ENCODE assay signal across 23 cellular contexts in the genomic region with DNA sequence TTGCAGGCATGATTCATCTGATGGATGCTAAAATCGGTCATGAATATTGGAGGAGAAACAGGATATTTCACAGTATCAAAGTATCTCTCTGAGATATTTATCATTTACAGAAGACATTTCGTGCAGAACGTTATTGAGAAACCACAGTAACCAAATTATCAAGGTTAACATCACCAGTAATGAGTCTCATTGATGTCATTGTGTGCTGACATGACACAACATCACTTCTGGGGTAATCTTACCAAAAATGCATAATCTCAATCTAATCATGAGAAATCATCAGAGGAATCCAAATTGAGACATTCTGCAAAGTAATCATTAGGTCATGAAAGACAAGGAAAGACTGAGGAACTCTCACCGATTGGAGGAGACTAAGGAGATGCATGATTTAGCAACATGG.
"Had no signal": no experiment of that assay in that cellular context is flagged by ENCODE, and none has a peak within 500 bp of the region (broad histone marks: within the 10 kb centered on the region; RNA-seq: fewer than 3 reads in every experiment).

No MANE protein-coding gene starts in this region.

- H3K27me3 ChIP-seq: SJSA1 had no signal

- FAIRE-seq: HTR-8/SVneo, RCC 7860 had no signal

- H3K4me1 ChIP-seq: SJSA1 had no signal

- H3K4me3 ChIP-seq: SJSA1, SK-N-MC had no signal

- H3K27ac ChIP-seq: HL-60, SJSA1, SK-N-MC had no signal

- H3K36me3 ChIP-seq: SJSA1 had no signal

- DNase-seq: Kasumi-1, KG1, MM.1S, NCI-H1092 treated with DMSO at 0.1 percent for 48 hours, NCI-H1436, NCI-H187, NCI-H2029, NCI-H2081 treated with DMSO at 0.1 percent for 48 hours, NCI-H2171, NCI-H226, NCI-H446, NCI-H510A, NCI-H524 treated with DMSO at 0.1 percent for 48 hours, NCI-H69, NCI-H774, Right ventricle myocardium superior, RPMI8226, SIG-M5 had no signal

- H3K9me3 ChIP-seq: SJSA1 had no signal
